Comparison of ENCODE assay signal across 31 cellular contexts in the genomic region with DNA sequence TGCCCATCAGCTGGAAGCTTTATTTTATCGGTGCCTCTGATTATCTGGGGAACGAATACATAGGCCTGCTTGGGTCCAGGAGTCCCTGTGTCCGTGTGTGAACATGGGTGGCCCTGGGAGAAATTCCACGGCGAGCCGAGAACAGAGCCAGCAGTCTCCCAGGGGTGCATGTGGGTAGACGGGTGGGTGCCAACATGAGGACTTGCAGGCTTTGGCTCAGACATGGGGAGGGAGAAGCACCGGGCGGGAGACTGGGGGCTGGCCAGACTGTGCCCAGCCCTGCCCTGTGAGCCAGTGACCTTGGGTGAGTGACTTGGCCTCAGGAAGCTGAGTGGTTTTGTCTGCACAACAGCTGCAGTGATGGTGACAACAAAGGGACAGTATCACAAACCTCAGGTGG. TPM values are rescaled to one million over a fixed set of nuclear protein-coding genes. Genes with fewer than 3 reads are reported as not detected.
DNase-seq lines count a peak whose midpoint lies in the region; ATAC-seq, FAIRE-seq and TF ChIP-seq lines count a peak whose summit lies in the region.
"Had no signal": no experiment of that assay in that cellular context is flagged by ENCODE, and none has a peak within 500 bp of the region (broad histone marks: within the 10 kb centered on the region; RNA-seq: fewer than 3 reads in every experiment).

No MANE protein-coding gene starts in this region.

- H3K27me3 ChIP-seq in osteoblast (ENCODE audit: insufficient read depth, low read length), result no peaks in the 10 kb centered on the region
- H3K27me3 ChIP-seq: BLaER1 had no signal

- no peaks in the 10 kb centered on the region for H4K20me1 ChIP-seq in osteoblast (ENCODE audit: insufficient read depth, low read length)
- H4K20me1 ChIP-seq: BLaER1 had no signal

- no peak overlapping the region for H3K4me2 ChIP-seq in osteoblast (ENCODE audit: insufficient read depth, low read length)

- no peak overlapping the region for H3K9ac ChIP-seq in kidney (ENCODE audit: low read length in 2 of 2)
- H3K9ac ChIP-seq: BLaER1 had no signal

- H3K4me1 ChIP-seq in kidney (ENCODE audit: control insufficient read depth in 1 of 2, insufficient read depth in 1 of 2, low read depth in 1 of 2, low read length in 2 of 2), result no peaks in the 10 kb centered on the region
- H3K4me1 ChIP-seq in osteoblast (ENCODE audit: insufficient read depth, low read length), result no peaks in the 10 kb centered on the region
- H3K4me1 ChIP-seq: BE2C had no signal

- FAIRE-seq in kidney (lab: Jason Lieb, UNC), result no peak
- FAIRE-seq: A204.1, GM12878, GM12892, GM18507 had no signal

- intact Hi-C loops in kidney (cut with DNase I) (no loop called here), sciatic nerve (cut with DNase I) (loop anchor here (5.0 kb wide), 1 partner anchor 1378 kb away; no protein-coding TSS in a partner anchor)

- no peaks in the 10 kb centered on the region for H3K9me3 ChIP-seq in kidney (ENCODE audit: control insufficient read depth in 1 of 2, low read length in 2 of 2)
- no peaks in the 10 kb centered on the region for H3K9me3 ChIP-seq in osteoblast (ENCODE audit: low read depth, low read length)
- H3K9me3 ChIP-seq: BE2C, BLaER1 had no signal

- H3K4me3 ChIP-seq in kidney (ENCODE audit: low read length in 2 of 2) (no peak overlapping the region), osteoblast (ENCODE audit: insufficient read depth, low read length) (no peak overlapping the region)
- H3K4me3 ChIP-seq: BLaER1, GM12878 had no signal

- no peak for TF ChIP-seq POLR2A in erythroblast (IDR thresholded peaks at IDR 0.05; ENCODE audit: low read length)

- H3K27ac ChIP-seq in kidney (ENCODE audit: low read depth in 2 of 2, low read length in 2 of 2), result no peak overlapping the region
- no peak overlapping the region for H3K27ac ChIP-seq in osteoblast (ENCODE audit: low read depth, low read length)
- H3K27ac ChIP-seq: BLaER1 had no signal

- peak; percentile 33 for DNase-seq in kidney
- DNase-seq in osteoblast (ENCODE audit: insufficient read length, low spot score, missing footprints), result peak; percentile 43
- peak; percentile 17 for DNase-seq in sciatic nerve (ENCODE audit: low spot score)
- DNase-seq in NK-92 (lab: John Stamatoyannopoulos, UW; ENCODE audit: unreplicated experiment), result no peak
- no peak for DNase-seq in NCI-H2029 (lab: John Stamatoyannopoulos, UW)
- DNase-seq in erythroblast (lab: John Stamatoyannopoulos, UW), result no peak
- DNase-seq in cerebellar cortex (ENCODE audit: low spot score), result no peak
- DNase-seq: 8988T; ACHN; BE2C; C1 segment of cervical spinal cord; CD4-positive, alpha-beta memory T cell; CD4-positive, CD25-positive, alpha-beta regulatory T cell; CD8-positive, alpha-beta memory T cell; COR-L47; DMS 273 treated with DMSO at 0.1 percent for 48 hours; DMS153; DMS53; DMS79; DND-41; EL; GDM1 had no signal

- no peak overlapping the region for H2AFZ ChIP-seq in osteoblast (ENCODE audit: low read length)

- no peak for ATAC-seq in sciatic nerve
- ATAC-seq: GM12878 had no signal

- H3K36me3 ChIP-seq in kidney (ENCODE audit: control insufficient read depth in 1 of 2, insufficient read depth in 2 of 2, low read length in 2 of 2), result no peaks in the 10 kb centered on the region
- no peaks in the 10 kb centered on the region for H3K36me3 ChIP-seq in osteoblast (ENCODE audit: insufficient read depth, low read length)
- H3K36me3 ChIP-seq: BE2C, BLaER1 had no signal

- no peak for TF ChIP-seq CTCF in kidney (IDR thresholded peaks at IDR 0.05; ENCODE audit: borderline replicate concordance, extremely low read depth, insufficient read depth)
- no peak for TF ChIP-seq CTCF in osteoblast (IDR thresholded peaks at IDR 0.05; ENCODE audit: extremely low read depth, low read depth, low read length)

- H3K79me2 ChIP-seq in osteoblast (ENCODE audit: insufficient read depth, low read length), result no peaks in the 10 kb centered on the region

RNA-seq across cellular contexts. Expression of a gene that starts 44.2 kb away (rescaled TPM):
- total RNA-seq in kidney (2.0 TPM), osteoblast (not detected in 2 replicates), sciatic nerve (0.09 TPM)
- 5.5 TPM for polyA plus RNA-seq in kidney (ENCODE audit: insufficient read depth, low read depth, low replicate concordance)
- total RNA-seq: A673; CD4-positive, alpha-beta memory T cell; CD4-positive, CD25-positive, alpha-beta regulatory T cell; CD8-positive, alpha-beta memory T cell; G401 had no signal
- polyA plus RNA-seq: AG04450; CD14-positive monocyte; CD4-positive, alpha-beta memory T cell; CD4-positive, CD25-positive, alpha-beta regulatory T cell; CD8-positive, alpha-beta memory T cell had no signal

Comparison
In these comparisons a context has a peak if more than half of its experiments do, and no peak if none do; other contexts are left out.
1. DNase-seq: peak in kidney (single experiment), osteoblast (single experiment) and sciatic nerve (single experiment); none in NK-92 (single experiment), NCI-H2029 (single experiment), erythroblast (0 of 2) and cerebellar cortex (single experiment).